In the genomic region with DNA sequence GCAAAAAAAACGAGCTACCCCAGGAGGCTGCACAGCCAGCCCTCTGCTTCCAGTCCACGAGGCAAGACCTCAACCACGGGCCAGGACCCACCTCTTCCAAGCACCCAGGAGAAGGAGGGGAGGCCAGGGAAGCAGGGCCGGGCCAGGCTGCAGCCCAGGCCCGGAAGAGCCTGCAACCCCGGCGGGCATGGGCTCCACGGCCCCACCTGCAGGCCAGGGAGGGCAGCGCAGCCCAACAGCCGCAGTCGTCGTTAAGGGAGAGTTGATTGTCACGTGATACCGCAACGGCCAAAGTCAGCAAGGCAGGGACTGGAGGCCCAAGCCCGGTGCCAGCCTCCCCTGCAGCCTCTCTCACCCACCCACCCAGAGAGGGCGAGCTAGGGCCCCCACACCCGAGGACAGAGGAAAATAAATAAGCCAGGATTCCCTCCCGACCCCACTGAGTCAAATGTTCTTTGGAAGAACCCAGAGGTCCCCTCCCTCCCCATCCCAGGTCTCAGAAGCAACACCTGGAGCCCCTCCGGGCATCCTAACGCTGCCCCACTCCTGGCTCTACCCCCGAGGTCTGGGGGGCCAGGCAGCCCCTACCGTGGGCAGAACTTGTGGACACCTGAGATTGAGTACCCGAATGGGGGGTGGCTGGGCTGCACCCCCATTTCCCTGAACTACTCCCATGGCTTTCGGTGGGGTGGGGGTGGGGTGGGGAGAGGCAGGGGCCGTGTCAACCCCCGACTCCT, we compare ENCODE assay signal across 8 cellular contexts. TPM values are rescaled to one million over a fixed set of nuclear protein-coding genes. Genes with fewer than 3 reads are reported as not detected.
DNase-seq lines count a peak whose midpoint lies in the region; ATAC-seq and TF ChIP-seq lines count a peak whose summit lies in the region.

No MANE protein-coding gene starts in this region.

- peaks cover 12% of the 10 kb centered on the region for H3F3A ChIP-seq in smooth muscle cell (ENCODE audit: low read depth)

- H3K9me3 ChIP-seq in ES-I3 (ENCODE audit: control insufficient read depth, insufficient read depth, low read length) = no peaks in the 10 kb centered on the region
- no peaks in the 10 kb centered on the region for H3K9me3 ChIP-seq in MG63
- no peaks in the 10 kb centered on the region for H3K9me3 ChIP-seq in right atrium auricular region
- H3K9me3 ChIP-seq in smooth muscle cell (replicated peaks; ENCODE audit: low read depth) = no peaks in the 10 kb centered on the region

- H4K20me1 ChIP-seq in smooth muscle cell (ENCODE audit: low read depth) = peaks cover 48% of the 10 kb centered on the region

- peaks cover 46% of the 10 kb centered on the region for H3K79me2 ChIP-seq in smooth muscle cell (ENCODE audit: low read depth)

- DNase-seq in MG63 (peak; percentile 64), T-helper 2 cell (peak; percentile 67 to 88 (median 73)), amniotic epithelial cell (ENCODE audit: low read depth) (peak; percentile 63), right atrium auricular region (ENCODE audit: low spot score) (peak; percentile 84), smooth muscle cell (lab: John Stamatoyannopoulos, UW; ENCODE audit: unreplicated experiment) (peak; percentile 22)

- H3K27me3 ChIP-seq in MG63 = no peaks in the 10 kb centered on the region
- H3K27me3 ChIP-seq in right atrium auricular region = no peaks in the 10 kb centered on the region
- no peaks in the 10 kb centered on the region for H3K27me3 ChIP-seq in smooth muscle cell (ENCODE audit: low read depth)

- no peak overlapping the region for H3K4me2 ChIP-seq in smooth muscle cell

- WGBS in smooth muscle cell (ENCODE audit: low lambda C conversion rate) = 39% methylated on average over 23 of the region's 27 CpGs

- 0 out of 2 replicates have a peak overlapping the region, but pooled peaks have one; percentile 7 for H3K9ac ChIP-seq in ES-I3 (ENCODE audit: low read depth, low read length)
- H3K9ac ChIP-seq in smooth muscle cell (ENCODE audit: low read depth) = no peak overlapping the region

- ATAC-seq in GM19397 (IDR thresholded peaks at IDR 0.05; ENCODE audit: unreplicated experiment) (no peak), GM19351 (IDR thresholded peaks at IDR 0.05; ENCODE audit: unreplicated experiment) (no peak)

- TF ChIP-seq CTCF in right atrium auricular region (IDR thresholded peaks at IDR 0.05) (peak; percentile 87 to 94), smooth muscle cell (IDR thresholded peaks at IDR 0.05; ENCODE audit: borderline replicate concordance, insufficient read depth, poor library complexity, severe bottlenecking) (peak; percentile 85)

- H3K4me3 ChIP-seq in MG63 (no peak overlapping the region), right atrium auricular region (no peak overlapping the region), smooth muscle cell (no peak overlapping the region)

- peaks cover 21% of the 10 kb centered on the region; the same call in 1 of the 2 replicates for H3K4me1 ChIP-seq in ES-I3 (ENCODE audit: insufficient read depth, low read length)
- H3K4me1 ChIP-seq in right atrium auricular region = peaks cover 0 to 68% of the 10 kb centered on the region in 2 donors
- H3K4me1 ChIP-seq in smooth muscle cell (ENCODE audit: low read depth) = peaks cover 42% of the 10 kb centered on the region

- no peaks in the 10 kb centered on the region for H3K36me3 ChIP-seq in ES-I3 (ENCODE audit: insufficient read depth, low read length)
- no peaks in the 10 kb centered on the region for H3K36me3 ChIP-seq in MG63
- H3K36me3 ChIP-seq in right atrium auricular region = no peaks in the 10 kb centered on the region
- H3K36me3 ChIP-seq in smooth muscle cell (ENCODE audit: low read depth) = no peaks in the 10 kb centered on the region

- no peak overlapping the region for H2AFZ ChIP-seq in smooth muscle cell (ENCODE audit: low read depth)

- peak overlapping the region in 1 of 2 donors; percentile 83 for H3K27ac ChIP-seq in right atrium auricular region
- H3K27ac ChIP-seq in smooth muscle cell (ENCODE audit: low read depth) = no peak overlapping the region

RNA-seq across cellular contexts. Expression of gene REXO1, which starts 5.2 kb away (rescaled TPM):
- 2.2 and 4.4 TPM in 2 replicates for total RNA-seq in MG63 (2014; rRNA removed; shearing (Covaris generic); ENCODE audit: low replicate concordance)
- total RNA-seq in right atrium auricular region = 10 to 100 TPM in 1 of 2 donors, 1 to 10 TPM in 1; 9.6 to 12.1 TPM
- 5.0 and 10.6 TPM in 2 replicates for total RNA-seq in smooth muscle cell
- 11.6 and 17.9 TPM in 2 replicates for polyA plus RNA-seq in smooth muscle cell

RNA-seq across cellular contexts. Expression of gene KLF16, which starts 9.9 kb away (rescaled TPM):
- 8.1 and 12.6 TPM in 2 replicates for total RNA-seq in MG63 (2014; rRNA removed; shearing (Covaris generic); ENCODE audit: low replicate concordance)
- 1 to 10 TPM; 4.4 to 5.6 TPM for total RNA-seq in right atrium auricular region
- total RNA-seq in smooth muscle cell = 4.3 and 5.8 TPM in 2 replicates
- polyA plus RNA-seq in smooth muscle cell = 15.4 and 16.7 TPM in 2 replicates

RNA-seq across cellular contexts. Expression of gene ABHD17A, which starts 31.8 kb away (rescaled TPM):
- 51.7 and 70.7 TPM in 2 replicates for total RNA-seq in MG63 (2014; rRNA removed; shearing (Covaris generic); ENCODE audit: low replicate concordance)
- total RNA-seq in right atrium auricular region (10 to 100 TPM; 92.6 to 99.5 TPM), smooth muscle cell (42.9 and 49.2 TPM in 2 replicates)
- 98.3 and 106 TPM in 2 replicates for polyA plus RNA-seq in smooth muscle cell

RNA-seq across cellular contexts. Expression of gene ATP8B3, which starts 41.4 kb away (rescaled TPM):
- total RNA-seq in MG63 (2014; rRNA removed; shearing (Covaris generic); ENCODE audit: low replicate concordance) = not detected in 2 replicates
- total RNA-seq in right atrium auricular region = under 1 TPM; 0.51 to 0.74 TPM
- 2.0 and 2.8 TPM in 2 replicates for total RNA-seq in smooth muscle cell
- 3.8 and 3.9 TPM in 2 replicates for polyA plus RNA-seq in smooth muscle cell

RNA-seq across cellular contexts. Expression of gene ADAT3, which starts 51.7 kb away (rescaled TPM):
- 3.6 TPM in 1 of 2 replicates, not detected in the other for total RNA-seq in MG63 (2014; rRNA removed; shearing (Covaris generic); ENCODE audit: low replicate concordance)
- 1 to 10 TPM; 1.7 to 4.0 TPM for total RNA-seq in right atrium auricular region
- total RNA-seq in smooth muscle cell = 0.49 and 0.58 TPM in 2 replicates
- polyA plus RNA-seq in smooth muscle cell = 2.0 and 4.8 TPM in 2 replicates

Comparison
In these comparisons a context has a peak if more than half of its experiments do, and no peak if none do; other contexts are left out.
1. DNase-seq: peak in every context shown above with its lines; median percentile 84 in right atrium auricular region; 73 in T-helper 2 cell; 64 in MG63; 63 in amniotic epithelial cell; 22 in smooth muscle cell.